In the genomic region with DNA sequence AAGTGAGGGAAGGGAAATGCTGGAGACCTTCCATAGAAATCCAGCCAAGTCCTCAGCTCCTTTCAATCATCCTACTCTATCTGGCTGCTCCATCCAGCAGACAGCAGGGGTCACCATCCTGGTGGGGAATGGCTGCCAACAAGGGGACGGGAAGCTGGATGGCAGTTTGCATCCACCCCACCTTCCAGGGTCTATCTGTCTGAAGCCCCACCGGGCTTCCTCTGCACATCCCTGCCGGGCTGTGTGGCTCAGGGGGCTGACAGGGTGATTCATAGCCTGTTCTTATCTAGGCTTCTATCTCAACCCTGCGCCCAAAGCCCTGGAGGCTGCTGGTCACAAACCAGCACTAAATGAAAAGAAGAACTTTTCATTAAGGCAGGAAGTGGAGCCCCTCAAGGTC, we compare ENCODE assay signal across 9 cellular contexts. TPM values are rescaled to one million over a fixed set of nuclear protein-coding genes. Genes with fewer than 3 reads are reported as not detected.
A peak's percentile ranks its signal among the peaks of the same experiment; 100 is the strongest.
DNase-seq lines count a peak whose midpoint lies in the region; ATAC-seq and TF ChIP-seq lines count a peak whose summit lies in the region.
"Had no signal": no experiment of that assay in that cellular context is flagged by ENCODE, and none has a peak within 500 bp of the region (broad histone marks: within the 10 kb centered on the region; RNA-seq: fewer than 3 reads in every experiment).

No MANE protein-coding gene starts in this region.

- H3K4me1 ChIP-seq in SK-N-SH (ENCODE audit: control insufficient read depth in 1 of 2, insufficient read depth in 2 of 2, low read depth in 1 of 2, low read length in 1 of 2) (peaks cover 13 to 14% of the 10 kb centered on the region in 2 experiments), duodenal mucosa (ENCODE audit: control insufficient read depth in 1 of 2, insufficient read depth in 2 of 2, low read length in 2 of 2) (peaks cover 34 to 40% of the 10 kb centered on the region in 2 donors)

- 17% methylated on average over 3 of the region's 4 CpGs for WGBS in SK-N-SH (ENCODE audit: low lambda C conversion rate)

- no peak overlapping the region for H3K27ac ChIP-seq in SK-N-SH (ENCODE audit: low read depth in 2 of 2, low read length in 1 of 2)
- H3K27ac ChIP-seq in duodenal mucosa (ENCODE audit: low read depth, low read length) = no peak overlapping the region

- H3K79me2 ChIP-seq in SK-N-SH (ENCODE audit: insufficient read depth) = no peaks in the 10 kb centered on the region

- H3K36me3 ChIP-seq in SK-N-SH (replicated peaks in 1 of 2; ENCODE audit: control insufficient read depth in 1 of 2, insufficient read depth in 2 of 2, low read length in 1 of 2) = no peaks in the 10 kb centered on the region
- H3K36me3 ChIP-seq in duodenal mucosa (ENCODE audit: control insufficient read depth in 1 of 2, insufficient read depth in 2 of 2, low read length in 2 of 2) = no peaks in the 10 kb centered on the region

- peak overlapping the region; percentile 87 to 97 (median 94) for H3K27ac Mint-ChIP-seq in naive thymus-derived CD8-positive, alpha-beta T cell

- POLR2A ChIA-PET in SK-N-SH (lab: Yijun Ruan, JAX) = no interaction called here
- POLR2A ChIA-PET in naive thymus-derived CD8-positive, alpha-beta T cell (lab: Charles Lee) = interaction anchor here (0.8 to 2.8 kb wide), 10 partner anchors 12 to 182 kb away, joined by 3 to 27 read pairs (median 6); no protein-coding TSS in a partner anchor

- no peaks in the 10 kb centered on the region for H4K20me1 ChIP-seq in SK-N-SH (ENCODE audit: insufficient read depth)

- H3K9me3 Mint-ChIP-seq in naive thymus-derived CD8-positive, alpha-beta T cell = no peaks in the 10 kb centered on the region

- TF ChIP-seq CTCF in SK-N-SH (IDR thresholded peaks at IDR 0.05) = peak; percentile 46

- H3K27me3 ChIP-seq in SK-N-SH (ENCODE audit: insufficient read depth) (no peaks in the 10 kb centered on the region), duodenal mucosa (ENCODE audit: control insufficient read depth in 1 of 2, insufficient read depth in 2 of 2, low read length in 2 of 2) (no peaks in the 10 kb centered on the region)

- no peaks in the 10 kb centered on the region for H3K36me3 Mint-ChIP-seq in naive thymus-derived CD8-positive, alpha-beta T cell

- H3K4me3 Mint-ChIP-seq in naive thymus-derived CD8-positive, alpha-beta T cell = peak overlapping the region; percentile 88 to 97 (median 93)

- DNase-seq in DMS 273 (lab: John Stamatoyannopoulos, UW; ENCODE audit: unreplicated experiment) (peak; percentile 28), DMS 273 treated with DMSO at 0.1 percent for 48 hours (lab: John Stamatoyannopoulos, UW) (no peak), SK-N-SH (peak; percentile 64), NOMO-1 treated with DMSO at 0.1 percent for 48 hours (lab: John Stamatoyannopoulos, UW; ENCODE audit: unreplicated experiment) (no peak), RPMI8226 (no peak)
- DNase-seq in naive thymus-derived CD8-positive, alpha-beta T cell = peak in 5 of 10 donors; percentile 12 to 65 (median 25)
- DNase-seq in effector CD8-positive, alpha-beta T cell (lab: John Stamatoyannopoulos, UW) = no peak

- H3K4me1 Mint-ChIP-seq in naive thymus-derived CD8-positive, alpha-beta T cell = peaks cover 25 to 50% (median 37%) of the 10 kb centered on the region in 4 donors

- H3K27me3 Mint-ChIP-seq in naive thymus-derived CD8-positive, alpha-beta T cell = peaks cover 0 to 8% (median 0%) of the 10 kb centered on the region in 5 donors

- H3K4me3 ChIP-seq in SK-N-SH (ENCODE audit: low read depth in 2 of 2, low read length in 1 of 2) = peak overlapping the region; percentile 65 to 67; a peak in 3 of 4 replicates
- H3K4me3 ChIP-seq in duodenal mucosa (ENCODE audit: low read depth in 1 of 2, low read length in 2 of 2) = peak overlapping the region; percentile 80 to 95

- peak; percentile 38 for TF ChIP-seq RAD21 in SK-N-SH (IDR thresholded peaks at IDR 0.05; ENCODE audit: low read length)

- H3K9me2 ChIP-seq in SK-N-SH = no peaks in the 10 kb centered on the region

- no peak for TF ChIP-seq EP300 in SK-N-SH (IDR thresholded peaks at IDR 0.05; ENCODE audit: borderline replicate concordance in 1 of 2, low read depth in 1 of 2, low read length in 1 of 2)

- H2AFZ ChIP-seq in SK-N-SH (ENCODE audit: low read depth) = peak overlapping the region; percentile 95; the same call in 1 of the 2 replicates

- CTCF ChIA-PET in SK-N-SH (lab: Yijun Ruan, JAX) = interaction anchor here (0.5 to 1.9 kb wide), 7 partner anchors 9 to 1637 kb away, joined by 3 to 9 read pairs (median 4); a partner anchor contains a TSS

- ATAC-seq in naive thymus-derived CD8-positive, alpha-beta T cell = peak; percentile 14 to 31

- H3K9me3 ChIP-seq in SK-N-SH (no peaks in the 10 kb centered on the region), duodenal mucosa (ENCODE audit: control insufficient read depth in 1 of 2, low read length in 2 of 2) (no peaks in the 10 kb centered on the region)

- H3K9ac ChIP-seq in SK-N-SH (no peak overlapping the region), duodenal mucosa (ENCODE audit: low read depth in 1 of 2, low read length in 2 of 2) (peak overlapping the region; percentile 72 to 78)

- peaks cover 9% of the 10 kb centered on the region for H3F3A ChIP-seq in SK-N-SH (replicated peaks; ENCODE audit: insufficient read depth)

- H3K4me2 ChIP-seq in SK-N-SH = peak overlapping the region; percentile 96

TF ChIP-seq in SK-N-SH, 30 proteins besides CTCF, POLR2A, EP300 and RAD21:
- TF ChIP-seq SMC3 (IDR thresholded peaks at IDR 0.05; ENCODE audit: low read depth, low read length) = no peak; the same call in 1 of the 2 replicates
- TF ChIP-seq CHD2 (IDR thresholded peaks at IDR 0.05; ENCODE audit: low read length, partially characterized antibody) = no peak
- peak; percentile 66 for TF ChIP-seq FOSL2 (IDR thresholded peaks at IDR 0.05; ENCODE audit: borderline replicate concordance, low read depth)
- TF ChIP-seq TCF12 (IDR thresholded peaks at IDR 0.05) = peak; percentile 53; the same call in 1 of the 2 replicates
- TF ChIP-seq SIN3A (IDR thresholded peaks at IDR 0.05; ENCODE audit: borderline replicate concordance, low read depth, low read length) = peak; percentile 46; the same call in 1 of the 2 replicates
- TF ChIP-seq, protein P1, sequence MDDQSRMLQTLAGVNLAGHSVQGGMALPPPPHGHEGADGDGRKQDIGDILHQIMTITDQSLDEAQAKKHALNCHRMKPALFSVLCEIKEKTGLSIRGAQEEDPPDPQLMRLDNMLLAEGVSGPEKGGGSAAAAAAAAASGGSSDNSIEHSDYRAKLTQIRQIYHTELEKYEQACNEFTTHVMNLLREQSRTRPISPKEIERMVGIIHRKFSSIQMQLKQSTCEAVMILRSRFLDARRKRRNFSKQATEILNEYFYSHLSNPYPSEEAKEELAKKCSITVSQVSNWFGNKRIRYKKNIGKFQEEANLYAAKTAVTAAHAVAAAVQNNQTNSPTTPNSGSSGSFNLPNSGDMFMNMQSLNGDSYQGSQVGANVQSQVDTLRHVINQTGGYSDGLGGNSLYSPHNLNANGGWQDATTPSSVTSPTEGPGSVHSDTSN (IDR thresholded peaks at IDR 0.05) = peak; percentile 76
- TF ChIP-seq JUND (IDR thresholded peaks at IDR 0.05) = peak; percentile 61
- TF ChIP-seq GATA2 (CRISPR knock-in tag; IDR thresholded peaks at IDR 0.05) = peak; percentile 37; the same call in 1 of the 2 replicates

RNA-seq across cellular contexts. Expression of a gene that starts 1.1 kb away (rescaled TPM):
- 36.0 and 72.8 TPM in 2 replicates for polyA plus RNA-seq in SK-N-SH (2012; rRNA removed)
- polyA plus RNA-seq in SK-N-SH (2012; cell fraction: cytosol; rRNA removed) = 43.2 and 56.2 TPM in 2 replicates
- 146 and 213 TPM in 2 replicates for polyA plus RNA-seq in SK-N-SH (2012; cell fraction: nucleus; rRNA removed)
- total RNA-seq in naive thymus-derived CD8-positive, alpha-beta T cell = 10 to 100 TPM; 26.0 to 32.7 TPM
- 10 to 100 TPM; 11.8 to 27.9 (median 18.0) TPM for polyA plus RNA-seq in naive thymus-derived CD8-positive, alpha-beta T cell

RNA-seq across cellular contexts. Expression of a gene that starts 45.3 kb away (rescaled TPM):
- polyA plus RNA-seq in SK-N-SH (2012; rRNA removed) = not detected in 2 replicates
- not detected in 2 replicates for polyA plus RNA-seq in SK-N-SH (2012; cell fraction: cytosol; rRNA removed)
- polyA plus RNA-seq in SK-N-SH (2012; cell fraction: nucleus; rRNA removed) = not detected in 2 replicates
- total RNA-seq in naive thymus-derived CD8-positive, alpha-beta T cell = not detected
- not detected for polyA plus RNA-seq in naive thymus-derived CD8-positive, alpha-beta T cell
- total RNA-seq: pulmonary artery endothelial cell had no signal

Comparison
In these comparisons a context has a peak if more than half of its experiments do, and no peak if none do; other contexts are left out.
1. DNase-seq: peak in DMS 273 (single experiment) and SK-N-SH (single experiment); none in DMS 273 treated with DMSO at 0.1 percent for 48 hours (single experiment), effector CD8-positive, alpha-beta T cell (single experiment), NOMO-1 treated with DMSO at 0.1 percent for 48 hours (single experiment) and RPMI8226 (single experiment).